8 cellular contexts compared by ENCODE assay signal in the genomic region with DNA sequence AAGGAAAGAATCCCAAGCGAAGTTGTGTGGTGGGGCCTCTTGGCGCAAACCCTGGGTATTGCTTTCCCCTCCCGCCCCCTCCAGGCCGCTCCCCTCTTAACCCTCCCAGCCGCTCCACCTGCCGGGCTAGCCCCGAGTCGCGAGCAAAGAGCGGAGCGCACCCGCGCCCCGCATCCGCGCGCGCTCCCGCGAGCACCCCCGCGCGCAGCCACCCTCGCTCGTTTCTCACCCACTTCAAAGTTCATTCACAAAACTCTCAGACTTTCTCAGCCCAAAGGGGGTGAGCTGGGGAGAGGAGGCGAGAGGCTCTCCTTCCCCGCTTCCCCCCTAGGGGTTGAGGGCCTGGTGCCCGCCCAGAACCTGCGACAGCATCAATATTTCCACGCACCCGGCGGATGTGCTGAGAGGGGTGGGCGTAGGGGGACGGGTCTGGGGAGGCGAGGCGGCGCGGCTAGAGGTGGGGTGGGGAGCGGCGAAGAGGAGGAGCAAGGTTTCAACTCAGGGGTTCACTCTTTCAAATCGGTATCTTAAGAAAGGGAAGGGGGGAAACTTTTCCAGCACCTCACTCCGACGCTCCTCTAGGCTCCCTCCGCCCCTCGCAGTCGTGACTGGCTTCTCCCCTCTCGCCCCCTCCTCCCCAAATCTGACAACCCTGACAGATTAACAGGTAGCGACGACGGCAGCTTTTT. TPM values are rescaled to one million over a fixed set of nuclear protein-coding genes. Genes with fewer than 3 reads are reported as not detected.
DNase-seq lines count a peak whose midpoint lies in the region; ATAC-seq and TF ChIP-seq lines count a peak whose summit lies in the region.

No MANE protein-coding gene starts in this region.

- peaks cover 19% of the 10 kb centered on the region for H3K27me3 ChIP-seq in MM.1S (replicated peaks; ENCODE audit: insufficient read depth, low read length)
- no peaks in the 10 kb centered on the region for H3K27me3 ChIP-seq in right cardiac atrium (ENCODE audit: control insufficient read depth, insufficient read depth)
- no peaks in the 10 kb centered on the region for H3K27me3 ChIP-seq in rectal smooth muscle tissue (ENCODE audit: control insufficient read depth, insufficient read depth, low read length)
- no peaks in the 10 kb centered on the region for H3K27me3 ChIP-seq in vagina

- H3K4me1 Mint-ChIP-seq in T-cell, result peaks cover 37 to 45% (median 37%) of the 10 kb centered on the region in 3 donors
- H3K4me1 Mint-ChIP-seq in activated naive CD8-positive, alpha-beta T cell treated with anti-CD3 and anti-CD28 coated beads, Interleukin-2, amount 50 U/mL, for 24 hours, result peaks cover 47% of the 10 kb centered on the region

- peak overlapping the region; percentile 99 for H2AFZ ChIP-seq in MM.1S (ENCODE audit: low read length)

- CTCF ChIA-PET in T-cell (lab: Charles Lee), result interaction anchor here (0.8 to 1.6 kb wide), 3 partner anchors 55 to 100 kb away, joined by 3 to 5 read pairs (median 4); no protein-coding TSS in a partner anchor

- intact Hi-C loops in right cardiac atrium (cut with DNase I), result loop anchor here (5.0 to 10.0 kb wide), 8 partner anchors 55 to 420 kb away; no protein-coding TSS in a partner anchor
- intact Hi-C loops in vagina (cut with DNase I), result loop anchor here (5.0 to 10.0 kb wide), 2 partner anchors 107 to 415 kb away; no protein-coding TSS in a partner anchor

- no peak for TF ChIP-seq POLR2A in vagina (IDR thresholded peaks at IDR 0.05)

- H3K4me3 ChIP-seq in MM.1S (ENCODE audit: low read length) (peak overlapping the region; percentile 94), right cardiac atrium (ENCODE audit: low read length) (peak overlapping the region; percentile 51), rectal smooth muscle tissue (ENCODE audit: low read length) (peak overlapping the region; percentile 97), vagina (peak overlapping the region; percentile 72 to 73)

- H3K9ac ChIP-seq in MM.1S (ENCODE audit: low read length) (peak overlapping the region; percentile 67; the same call in 1 of the 2 replicates), rectal smooth muscle tissue (ENCODE audit: low read length) (peak overlapping the region; percentile 39)

- H3K27ac Mint-ChIP-seq in T-cell, result peak overlapping the region; percentile 78 to 83
- peak overlapping the region; percentile 91 for H3K27ac Mint-ChIP-seq in activated naive CD8-positive, alpha-beta T cell treated with anti-CD3 and anti-CD28 coated beads, Interleukin-2, amount 50 U/mL, for 24 hours

- no peaks in the 10 kb centered on the region for H3K36me3 ChIP-seq in MM.1S (replicated peaks; ENCODE audit: insufficient read depth, low read length)
- H3K36me3 ChIP-seq in rectal smooth muscle tissue (ENCODE audit: control insufficient read depth, insufficient read depth, low read length), result no peaks in the 10 kb centered on the region
- H3K36me3 ChIP-seq in vagina, result no peaks in the 10 kb centered on the region

- H3K4me1 ChIP-seq in MM.1S (ENCODE audit: low read length), result peaks cover 26% of the 10 kb centered on the region
- H3K4me1 ChIP-seq in right cardiac atrium (ENCODE audit: control insufficient read depth, insufficient read depth, low read length), result no peaks in the 10 kb centered on the region
- peaks cover 7% of the 10 kb centered on the region for H3K4me1 ChIP-seq in rectal smooth muscle tissue (ENCODE audit: control insufficient read depth, insufficient read depth, low read length)
- H3K4me1 ChIP-seq in vagina, result peaks cover 15% of the 10 kb centered on the region

- H3K9me3 Mint-ChIP-seq in T-cell, result no peaks in the 10 kb centered on the region
- no peaks in the 10 kb centered on the region for H3K9me3 Mint-ChIP-seq in activated naive CD8-positive, alpha-beta T cell treated with anti-CD3 and anti-CD28 coated beads, Interleukin-2, amount 50 U/mL, for 24 hours

- peaks cover 54% of the 10 kb centered on the region for H3F3A ChIP-seq in MM.1S (ENCODE audit: insufficient read depth, low read length)

- DNase-seq in CMK (ENCODE audit: low read depth) (peak; percentile 78), MM.1S (peak; percentile 70), T-cell (peak; percentile 69 to 90 (median 83)), right cardiac atrium (peak; percentile 64 to 88 (median 85)), vagina (ENCODE audit: extremely low spot score in 2 of 2) (no peak)
- peak; percentile 81 for DNase-seq in activated naive CD8-positive, alpha-beta T cell treated with anti-CD3 and anti-CD28 coated beads, Interleukin-2, amount 50 U/mL, for 24 hours

- POLR2A ChIA-PET in T-cell (lab: Charles Lee), result interaction anchor here (0.5 to 0.7 kb wide), 4 partner anchors 29 to 103 kb away, joined by 3 to 6 read pairs (median 4); no protein-coding TSS in a partner anchor

- H3K36me3 Mint-ChIP-seq in T-cell, result no peaks in the 10 kb centered on the region
- H3K36me3 Mint-ChIP-seq in activated naive CD8-positive, alpha-beta T cell treated with anti-CD3 and anti-CD28 coated beads, Interleukin-2, amount 50 U/mL, for 24 hours (ENCODE audit: low read depth), result no peaks in the 10 kb centered on the region

- H3K79me2 ChIP-seq in MM.1S (ENCODE audit: low read length), result no peaks in the 10 kb centered on the region

- WGBS in right cardiac atrium, result under 1% methylated on average over 50 of the region's 50 CpGs

- no peaks in the 10 kb centered on the region for H3K9me3 ChIP-seq in MM.1S (replicated peaks; ENCODE audit: insufficient read depth, low read length)
- no peaks in the 10 kb centered on the region for H3K9me3 ChIP-seq in right cardiac atrium (ENCODE audit: control insufficient read depth, low read length)
- no peaks in the 10 kb centered on the region for H3K9me3 ChIP-seq in vagina

- TF ChIP-seq CTCF in MM.1S (IDR thresholded peaks at IDR 0.05; ENCODE audit: low read length) (peak; percentile 16; the same call in 1 of the 2 replicates), vagina (IDR thresholded peaks at IDR 0.05) (no peak)

- no peaks in the 10 kb centered on the region for H3K9me2 ChIP-seq in MM.1S (replicated peaks; ENCODE audit: insufficient read depth, low read length)

- no peaks in the 10 kb centered on the region for H3K27me3 Mint-ChIP-seq in T-cell
- H3K27me3 Mint-ChIP-seq in activated naive CD8-positive, alpha-beta T cell treated with anti-CD3 and anti-CD28 coated beads, Interleukin-2, amount 50 U/mL, for 24 hours, result peaks cover 31% of the 10 kb centered on the region

- H3K4me3 Mint-ChIP-seq in T-cell, result peak overlapping the region; percentile 94 to 96 (median 95)
- peak overlapping the region; percentile 92 for H3K4me3 Mint-ChIP-seq in activated naive CD8-positive, alpha-beta T cell treated with anti-CD3 and anti-CD28 coated beads, Interleukin-2, amount 50 U/mL, for 24 hours

- H4K20me1 ChIP-seq in MM.1S (ENCODE audit: insufficient read depth, low read length), result no peaks in the 10 kb centered on the region

- peak overlapping the region; percentile 93; the same call in 1 of the 2 replicates for H3K27ac ChIP-seq in MM.1S (ENCODE audit: low read length)
- peak overlapping the region; percentile 77 for H3K27ac ChIP-seq in right cardiac atrium (ENCODE audit: low read length)
- H3K27ac ChIP-seq in rectal smooth muscle tissue (ENCODE audit: low read depth, low read length), result peak overlapping the region; percentile 86
- H3K27ac ChIP-seq in vagina, result peak overlapping the region; percentile 94

- ATAC-seq in T-cell (replicated peaks in 1 of 4), result peak; percentile 57 to 67 (median 61)
- ATAC-seq in activated naive CD8-positive, alpha-beta T cell treated with anti-CD3 and anti-CD28 coated beads, Interleukin-2, amount 50 U/mL, for 24 hours, result peak; percentile 67
- peak; percentile 53 to 55 for ATAC-seq in right cardiac atrium
- ATAC-seq in HG03342 (IDR thresholded peaks at IDR 0.05; ENCODE audit: unreplicated experiment), result no peak

- peak overlapping the region; percentile 89 for H3K4me2 ChIP-seq in MM.1S (ENCODE audit: low read depth, low read length)

RNA-seq across cellular contexts. Expression of gene MAML3, which starts 1.8 kb away (rescaled TPM):
- 1 to 10 TPM; 2.0 to 3.4 (median 2.7) TPM for total RNA-seq in T-cell
- 1 to 10 TPM; 2.6 to 4.2 (median 3.3) TPM for total RNA-seq in right cardiac atrium
- polyA plus RNA-seq in right cardiac atrium, result 1.6 TPM
- total RNA-seq in vagina, result 16.2 TPM

Comparison
In these comparisons a context has a peak if more than half of its experiments do, and no peak if none do; other contexts are left out.
1. DNase-seq: peak in CMK (single experiment), MM.1S (single experiment), T-cell (34 of 34), activated naive CD8-positive, alpha-beta T cell treated with anti-CD3 and anti-CD28 coated beads, Interleukin-2, amount 50 U/mL, for 24 hours (single experiment) and right cardiac atrium (3 of 3); none in vagina (0 of 2).
2. Peak in every context shown above with its lines, with median percentiles within 50 percentile points of each other: H3K27ac ChIP-seq and H3K4me3 ChIP-seq.